16 cellular contexts compared by ENCODE assay signal in genomic region chr16:49838639-49839461, GRCh38. TPM values are rescaled to one million over a fixed set of nuclear protein-coding genes. Genes with fewer than 3 reads are reported as not detected.
DNase-seq lines count a peak whose midpoint lies in the region; ATAC-seq and TF ChIP-seq lines count a peak whose summit lies in the region.
"Had no signal": no experiment of that assay in that cellular context is flagged by ENCODE, and none has a peak within 500 bp of the region (broad histone marks: within the 10 kb centered on the region; RNA-seq: fewer than 3 reads in every experiment).

No MANE protein-coding gene starts in this region.

- H3K27ac ChIP-seq in esophagus squamous epithelium (peak overlapping the region; percentile 45 to 95 (median 88)), upper lobe of left lung (peak overlapping the region; percentile 67 to 87 (median 76))

- no peak for TF ChIP-seq EP300 in upper lobe of left lung (IDR thresholded peaks at IDR 0.05)

- intact Hi-C loops in esophagus squamous epithelium (cut with DNase I), result no loop called here

- H3K27me3 ChIP-seq in esophagus squamous epithelium (peaks cover 0 to 35% (median 0%) of the 10 kb centered on the region in 4 donors), upper lobe of left lung (peaks cover 0 to 14% (median 2%) of the 10 kb centered on the region in 4 donors), HAP-1 (ENCODE audit: low read depth) (no peaks in the 10 kb centered on the region)

- DNase-seq in NCI-H1694 (lab: John Stamatoyannopoulos, UW) (peak; percentile 26), NCI-H1694 treated with DMSO at 0.1 percent for 48 hours (lab: John Stamatoyannopoulos, UW) (no peak), esophagus squamous epithelium (lab: John Stamatoyannopoulos, UW) (no peak), medulla oblongata (ENCODE audit: extremely low spot score) (peak; percentile 51), upper lobe of left lung (peak in 1 of 2 donors; percentile 84), HAP-1 (ENCODE audit: low spot score in 2 of 2) (no peak), SW480 (ENCODE audit: low spot score) (no peak), NCI-H1092 (lab: John Stamatoyannopoulos, UW) (no peak)
- DNase-seq: central memory CD4-positive, alpha-beta T cell; HCEC 1CT; NCI-H1105 treated with DMSO at 0.1 percent for 48 hours; occipital lobe; stimulated activated CD4-positive, alpha-beta T cell treated with anti-CD3 and anti-CD28 coated beads, Interleukin-4, amount 100 ng/mL, for 1 hour; stimulated activated naive CD8-positive, alpha-beta T cell treated with anti-CD3 and anti-CD28 coated beads, Interleukin-15, Interleukin-2, amounts not matched to agents 100 U/mL and 50 U/mL, for 24 hours had no signal

- no peak for TF ChIP-seq CTCF in esophagus squamous epithelium (IDR thresholded peaks at IDR 0.05)
- TF ChIP-seq CTCF in upper lobe of left lung (IDR thresholded peaks at IDR 0.05), result no peak

- H3K4me1 ChIP-seq in esophagus squamous epithelium (peaks cover 36 to 63% (median 43%) of the 10 kb centered on the region in 3 donors), upper lobe of left lung (peaks cover 21 to 46% (median 39%) of the 10 kb centered on the region in 4 donors), HAP-1 (peaks cover 10% of the 10 kb centered on the region)

- H3K36me3 ChIP-seq in esophagus squamous epithelium, result no peaks in the 10 kb centered on the region
- no peaks in the 10 kb centered on the region for H3K36me3 ChIP-seq in upper lobe of left lung
- no peaks in the 10 kb centered on the region for H3K36me3 ChIP-seq in HAP-1 (replicated peaks)
- H3K36me3 ChIP-seq: left lung had no signal

- H3K4me3 ChIP-seq in esophagus squamous epithelium (peak overlapping the region in 3 of 4 donors; percentile 17 to 57 (median 40)), upper lobe of left lung (peak overlapping the region in 3 of 4 donors; percentile 20 to 32 (median 25)), HAP-1 (no peak overlapping the region)
- H3K4me3 ChIP-seq: left lung had no signal

- in situ Hi-C loops in HAP-1 (cut with MboI; ENCODE audit: low sequenced_read_pairs), result no loop called here

- peak in 1 of 2 donors; percentile 14 for ATAC-seq in upper lobe of left lung (ENCODE audit: low FRiP score in 2 of 2)
- ATAC-seq: left lung; stimulated activated naive CD8-positive, alpha-beta T cell treated with anti-CD3 and anti-CD28 coated beads, Interleukin-15, Interleukin-2, amounts not matched to agents 100 U/mL and 50 U/mL, for 24 hours had no signal

- H3K9me3 ChIP-seq in esophagus squamous epithelium (no peaks in the 10 kb centered on the region), upper lobe of left lung (no peaks in the 10 kb centered on the region), HAP-1 (no peaks in the 10 kb centered on the region)
- H3K9me3 ChIP-seq: left lung had no signal

- TF ChIP-seq POLR2A in esophagus squamous epithelium (IDR thresholded peaks at IDR 0.05), result no peak
- no peak for TF ChIP-seq POLR2A in upper lobe of left lung (IDR thresholded peaks at IDR 0.05)

- WGBS in esophagus squamous epithelium, 2 donors, result 16 to 67% methylated on average over 1 to 9 of the region's 63 CpGs
- WGBS in upper lobe of left lung, 2 donors, result 23 to 57% methylated on average over 13 to 14 of the region's 63 CpGs

RNA-seq across cellular contexts. Expression of gene ZNF423, which starts 17.1 kb away (rescaled TPM):
- total RNA-seq in esophagus squamous epithelium (1 to 10 TPM in 2 of 4 donors, under 1 TPM in 2; 0.72 to 5.9 (median 1.1) TPM), upper lobe of left lung (10 to 100 TPM in 2 of 6 donors, 1 to 10 TPM in 4; 4.1 to 11.4 (median 6.7) TPM)
- total RNA-seq: A172 had no signal

Comparison
In these comparisons a context has a peak if more than half of its experiments do, and no peak if none do; other contexts are left out.
1. DNase-seq: peak in NCI-H1694 (single experiment) and medulla oblongata (single experiment); none in NCI-H1694 treated with DMSO at 0.1 percent for 48 hours (single experiment), esophagus squamous epithelium (single experiment), HAP-1 (0 of 2), SW480 (single experiment) and NCI-H1092 (single experiment).